Comparison of ENCODE assay signal across 8 cellular contexts in genomic region chr13:35475960-35476943, GRCh38. TPM values are rescaled to one million over a fixed set of nuclear protein-coding genes. Genes with fewer than 3 reads are reported as not detected.
DNase-seq lines count a peak whose midpoint lies in the region; ATAC-seq and TF ChIP-seq lines count a peak whose summit lies in the region.

Gene MAB21L1 (minus strand): TSS chr13:35476689. CDS start chr13:35476138, 551 bp downstream.

- no peaks in the 10 kb centered on the region for H3K9me3 ChIP-seq in CD4-positive, alpha-beta memory T cell (ENCODE audit: control insufficient read depth in 1 of 2, low read length in 2 of 2)
- H3K9me3 ChIP-seq in osteoblast (ENCODE audit: low read depth, low read length): no peaks in the 10 kb centered on the region

- no peak for DNase-seq in CD4-positive, alpha-beta memory T cell
- DNase-seq in KBM-7: peak; percentile 94
- no peak for DNase-seq in activated CD4-positive, alpha-beta memory T cell treated with anti-CD3 and anti-CD28 coated beads for 36 hours
- peak; percentile 72 for DNase-seq in glutamatergic neuron
- peak; percentile 96 for DNase-seq in osteoblast (ENCODE audit: insufficient read length, low spot score, missing footprints)
- DNase-seq in NCI-H2081 treated with DMSO at 0.1 percent for 48 hours (lab: John Stamatoyannopoulos, UW): no peak
- DNase-seq in activated gamma-delta T cell (lab: John Stamatoyannopoulos, UW): no peak

- H3K36me3 Mint-ChIP-seq in CD4-positive, alpha-beta memory T cell: no peaks in the 10 kb centered on the region
- H3K36me3 Mint-ChIP-seq in activated CD4-positive, alpha-beta memory T cell treated with anti-CD3 and anti-CD28 coated beads for 36 hours: peaks cover 10% of the 10 kb centered on the region
- H3K36me3 Mint-ChIP-seq in glutamatergic neuron (ENCODE audit: unreplicated experiment): peaks cover 19% of the 10 kb centered on the region

- H3K27ac ChIP-seq in CD4-positive, alpha-beta memory T cell (ENCODE audit: low read depth, low read length): no peak within 1 kb of the TSS
- peak within 1 kb of the TSS; percentile 64 for H3K27ac ChIP-seq in osteoblast (ENCODE audit: low read depth, low read length)

- intact Hi-C loops in CD4-positive, alpha-beta memory T cell (cut with micrococcal nuclease): no loop called here
- intact Hi-C loops in activated CD4-positive, alpha-beta memory T cell treated with anti-CD3 and anti-CD28 coated beads for 36 hours (cut with micrococcal nuclease): loop anchor here (10.0 kb wide), 1 partner anchor 531 kb away; the partner anchor contains the start of gene NBEA

- peak within 1 kb of the TSS in 1 of 2 donors; percentile 14 for H3K4me3 ChIP-seq in CD4-positive, alpha-beta memory T cell (ENCODE audit: low read length in 2 of 2)
- H3K4me3 ChIP-seq in osteoblast (ENCODE audit: insufficient read depth, low read length): peak within 1 kb of the TSS; percentile 92

- peaks cover 10% of the 10 kb centered on the region for H3K4me1 ChIP-seq in CD4-positive, alpha-beta memory T cell (ENCODE audit: insufficient read depth, low read length)
- peaks cover 5% of the 10 kb centered on the region for H3K4me1 ChIP-seq in osteoblast (ENCODE audit: insufficient read depth, low read length)

- peaks cover 37% of the 10 kb centered on the region for H3K79me2 ChIP-seq in osteoblast (ENCODE audit: insufficient read depth, low read length)

- peaks cover 34 to 58% of the 10 kb centered on the region in 2 donors for H3K27me3 Mint-ChIP-seq in CD4-positive, alpha-beta memory T cell
- peaks cover 62% of the 10 kb centered on the region for H3K27me3 Mint-ChIP-seq in activated CD4-positive, alpha-beta memory T cell treated with anti-CD3 and anti-CD28 coated beads for 36 hours
- peaks cover 34% of the 10 kb centered on the region for H3K27me3 Mint-ChIP-seq in glutamatergic neuron (ENCODE audit: unreplicated experiment)

- POLR2A ChIA-PET in CD4-positive, alpha-beta memory T cell (lab: Charles Lee; ENCODE audit: partially characterized antibody): no interaction called here
- POLR2A ChIA-PET in activated CD4-positive, alpha-beta memory T cell treated with anti-CD3 and anti-CD28 coated beads for 36 hours (lab: Charles Lee): no interaction called here

- CTCF ChIA-PET in CD4-positive, alpha-beta memory T cell (lab: Charles Lee; ENCODE audit: partially characterized antibody): no interaction called here
- CTCF ChIA-PET in activated CD4-positive, alpha-beta memory T cell treated with anti-CD3 and anti-CD28 coated beads for 36 hours (lab: Charles Lee): no interaction called here

- ATAC-seq in GM21576 (IDR thresholded peaks at IDR 0.05; ENCODE audit: unreplicated experiment): no peak

- TF ChIP-seq CTCF in glutamatergic neuron (IDR thresholded peaks at IDR 0.05; ENCODE audit: partially characterized antibody, unreplicated experiment) (no peak), osteoblast (IDR thresholded peaks at IDR 0.05; ENCODE audit: extremely low read depth, low read depth, low read length) (no peak)

- H3K9me3 Mint-ChIP-seq in CD4-positive, alpha-beta memory T cell: peaks cover 2 to 47% (median 32%) of the 10 kb centered on the region in 8 donors
- H3K9me3 Mint-ChIP-seq in activated CD4-positive, alpha-beta memory T cell treated with anti-CD3 and anti-CD28 coated beads for 36 hours: peaks cover 2% of the 10 kb centered on the region
- peaks cover 42% of the 10 kb centered on the region for H3K9me3 Mint-ChIP-seq in glutamatergic neuron (ENCODE audit: unreplicated experiment)

- peaks cover 8 to 28% (median 21%) of the 10 kb centered on the region in 4 donors for H3K4me1 Mint-ChIP-seq in CD4-positive, alpha-beta memory T cell
- H3K4me1 Mint-ChIP-seq in activated CD4-positive, alpha-beta memory T cell treated with anti-CD3 and anti-CD28 coated beads for 36 hours (ENCODE audit: low read depth): peaks cover 20% of the 10 kb centered on the region
- H3K4me1 Mint-ChIP-seq in glutamatergic neuron (ENCODE audit: low read depth, unreplicated experiment): peaks cover 42% of the 10 kb centered on the region

- H3K4me3 Mint-ChIP-seq in CD4-positive, alpha-beta memory T cell: peak within 1 kb of the TSS; percentile 37 to 84 (median 72)
- peak within 1 kb of the TSS; percentile 65 for H3K4me3 Mint-ChIP-seq in activated CD4-positive, alpha-beta memory T cell treated with anti-CD3 and anti-CD28 coated beads for 36 hours
- H3K4me3 Mint-ChIP-seq in glutamatergic neuron (ENCODE audit: unreplicated experiment): peak within 1 kb of the TSS; percentile 86

- H3K27me3 ChIP-seq in CD4-positive, alpha-beta memory T cell (ENCODE audit: insufficient read depth, low read length): peaks cover 38% of the 10 kb centered on the region
- H3K27me3 ChIP-seq in osteoblast (ENCODE audit: insufficient read depth, low read length): peaks cover 7% of the 10 kb centered on the region

- H3K27ac Mint-ChIP-seq in CD4-positive, alpha-beta memory T cell: no peak within 1 kb of the TSS
- H3K27ac Mint-ChIP-seq in activated CD4-positive, alpha-beta memory T cell treated with anti-CD3 and anti-CD28 coated beads for 36 hours: no peak within 1 kb of the TSS
- peak within 1 kb of the TSS; percentile 99 for H3K27ac Mint-ChIP-seq in glutamatergic neuron (ENCODE audit: unreplicated experiment)

- no peaks in the 10 kb centered on the region for H4K20me1 ChIP-seq in osteoblast (ENCODE audit: insufficient read depth, low read length)

- in situ Hi-C loops in KBM-7 (cut with MboI; ENCODE audit: low pct_unique_long_range_greater_than_20kb, low sequenced_read_pairs): no loop called here

- peak within 1 kb of the TSS; percentile 87 for H3K4me2 ChIP-seq in osteoblast (ENCODE audit: insufficient read depth, low read length)

- peak within 1 kb of the TSS; percentile 98 for H2AFZ ChIP-seq in osteoblast (ENCODE audit: low read length)

- H3K36me3 ChIP-seq in CD4-positive, alpha-beta memory T cell (ENCODE audit: insufficient read depth, low read length): no peaks in the 10 kb centered on the region
- H3K36me3 ChIP-seq in osteoblast (ENCODE audit: insufficient read depth, low read length): no peaks in the 10 kb centered on the region

RNA-seq across cellular contexts. Expression of gene MAB21L1, which starts in this region (rescaled TPM):
- not detected for total RNA-seq in CD4-positive, alpha-beta memory T cell
- polyA plus RNA-seq in CD4-positive, alpha-beta memory T cell: not detected
- total RNA-seq in activated CD4-positive, alpha-beta memory T cell treated with anti-CD3 and anti-CD28 coated beads for 36 hours: not detected
- total RNA-seq in glutamatergic neuron (ENCODE audit: unreplicated experiment): 48.7 TPM
- total RNA-seq in osteoblast: 1.4 and 1.5 TPM in 2 replicates

Comparison
In these comparisons a context has a peak if more than half of its experiments do, and no peak if none do; other contexts are left out.
1. RNA of gene MAB21L1 (total RNA-seq): 48.7 TPM in glutamatergic neuron (single experiment); 1.4 to 1.5 TPM in osteoblast, not detected in CD4-positive, alpha-beta memory T cell and not detected in activated CD4-positive, alpha-beta memory T cell treated with anti-CD3 and anti-CD28 coated beads for 36 hours; every median in the first group is over 10 times any median in the second.
2. DNase-seq: peak in KBM-7 (single experiment), glutamatergic neuron (single experiment) and osteoblast (single experiment); none in CD4-positive, alpha-beta memory T cell (0 of 5), activated CD4-positive, alpha-beta memory T cell treated with anti-CD3 and anti-CD28 coated beads for 36 hours (single experiment), NCI-H2081 treated with DMSO at 0.1 percent for 48 hours (single experiment) and activated gamma-delta T cell (single experiment).
3. Peak in every context shown above with its lines, with median percentiles within 50 percentile points of each other: H3K4me3 Mint-ChIP-seq.